1 cellular context compared by ENCODE assay signal in genomic region chr5:149420509-149421371, GRCh38.
TF ChIP-seq lines count a peak whose summit lies in the region.

No MANE protein-coding gene starts in this region.

TF ChIP-seq in SK-N-SH, 30 proteins besides CTCF, POLR2A, EP300 and RAD21 (continued from another document):
- TF ChIP-seq ELF1 (IDR thresholded peaks at IDR 0.05) (no peak), SMC3 (IDR thresholded peaks at IDR 0.05; ENCODE audit: low read depth, low read length) (no peak), RCOR1 (IDR thresholded peaks at IDR 0.05; ENCODE audit: low read length) (peak; percentile 29; the same call in 1 of the 2 replicates), FOSL2 (IDR thresholded peaks at IDR 0.05; ENCODE audit: borderline replicate concordance, low read depth) (no peak), NFIC (IDR thresholded peaks at IDR 0.05; ENCODE audit: borderline replicate concordance) (no peak), PBX3 (IDR thresholded peaks at IDR 0.05) (no peak), RXRA (IDR thresholded peaks at IDR 0.05; ENCODE audit: borderline replicate concordance, low read depth) (no peak), GABPA (IDR thresholded peaks at IDR 0.05; ENCODE audit: low read depth) (no peak), USF2 (IDR thresholded peaks at IDR 0.05; ENCODE audit: borderline replicate concordance, low read depth, low read length) (no peak)
